8 cellular contexts compared by ENCODE assay signal in the genomic region with DNA sequence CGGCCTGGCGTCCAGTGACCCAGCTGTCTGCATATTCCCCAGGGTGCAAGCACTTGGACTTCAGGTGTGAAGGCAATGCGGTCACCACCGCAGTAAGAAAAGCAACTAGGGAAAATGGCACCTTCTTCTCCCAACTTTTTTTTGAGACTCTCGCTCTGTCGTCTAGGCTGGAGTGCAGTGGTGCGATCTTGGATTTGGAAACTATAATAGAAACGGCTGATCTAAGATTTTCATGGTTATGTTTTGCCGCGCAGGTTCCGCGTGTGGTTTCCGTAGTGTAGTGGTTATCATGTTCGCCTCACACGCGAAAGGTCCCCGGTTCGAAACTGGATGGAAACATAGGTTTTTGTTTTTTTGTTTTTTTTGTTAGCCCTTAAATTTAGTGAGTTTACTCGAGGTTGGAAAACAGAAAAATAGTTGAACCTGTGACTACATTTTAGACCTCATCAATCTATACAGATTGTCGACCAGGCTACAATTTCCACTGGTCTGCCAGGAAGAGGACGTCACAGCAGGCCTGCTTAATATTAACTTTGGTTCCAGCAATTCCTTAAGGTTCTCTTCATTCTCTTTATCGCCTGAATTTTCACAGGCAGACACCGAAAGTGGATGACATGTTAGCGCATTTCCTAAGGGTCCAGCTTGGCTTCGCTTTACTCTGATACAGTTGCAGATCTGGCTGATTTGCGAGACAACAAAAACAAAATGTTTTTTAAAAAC.
DNase-seq lines count a peak whose midpoint lies in the region; ATAC-seq and TF ChIP-seq lines count a peak whose summit lies in the region.
"Not testable (repeated sequence)": the region's sequence is repeated elsewhere in the genome, so short reads cannot be mapped to it uniquely, and the experiment has no call there.

No MANE protein-coding gene starts in this region.

- H3K9me3 ChIP-seq in MG63; esophagus muscularis mucosa; skeletal muscle satellite cell (replicated peaks; ENCODE audit: low read length): not testable (repeated sequence)

- H3K9ac ChIP-seq in skeletal muscle satellite cell (ENCODE audit: low read depth, low read length): not testable (repeated sequence)

- H2AFZ ChIP-seq in ACC112 (ENCODE audit: low read length, unreplicated experiment): not testable (repeated sequence)

- ATAC-seq in GM18907 (IDR thresholded peaks at IDR 0.05; ENCODE audit: unreplicated experiment) (peak; percentile 63), SK-N-SH treated with all-trans-retinoic acid at 6 μM for 48 hours (peak; percentile 52)

- not testable (repeated sequence) for H3K79me2 ChIP-seq in ACC112 (ENCODE audit: control insufficient read depth, insufficient read depth, low read length, unreplicated experiment)

- not testable (repeated sequence) for H3K27ac ChIP-seq in ACC112 (ENCODE audit: low read depth, low read length); esophagus muscularis mucosa (replicated peaks in 1 of 4)

- not testable (repeated sequence) for H3K36me3 ChIP-seq in ACC112 (ENCODE audit: insufficient read depth, low read length); MG63; esophagus muscularis mucosa; skeletal muscle satellite cell (ENCODE audit: insufficient read depth, low read length)

- DNase-seq in MG63 (peak; percentile 7), esophagus muscularis mucosa (ENCODE audit: extremely low spot score) (peak; percentile 87), left kidney (ENCODE audit: low read depth, low spot score) (peak; percentile 85)
- DNase-seq in activated effector memory CD4-positive, alpha-beta T cell treated with anti-CD3 and anti-CD28 coated beads, Interleukin-2, amount 50 U/mL, for 16 hours: peak; percentile 72

- H3K4me2 ChIP-seq in skeletal muscle satellite cell (ENCODE audit: low read length): peak overlapping the region; percentile 67

- not testable (repeated sequence) for H3K27me3 ChIP-seq in ACC112 (ENCODE audit: insufficient read depth, low read length); MG63; esophagus muscularis mucosa; skeletal muscle satellite cell (ENCODE audit: control insufficient read depth, insufficient read depth, low read length)

- H3K4me3 ChIP-seq in ACC112 (ENCODE audit: low read depth, low read length) (peak overlapping the region; percentile 60), esophagus muscularis mucosa (peak overlapping the region; percentile 20 to 41 (median 32)), skeletal muscle satellite cell (ENCODE audit: low read length) (peak overlapping the region; percentile 52)
- H3K4me3 ChIP-seq in MG63: not testable (repeated sequence)

- not testable (repeated sequence) for TF ChIP-seq CTCF in esophagus muscularis mucosa (IDR thresholded peaks at IDR 0.05)

- H3K4me1 ChIP-seq in ACC112 (ENCODE audit: control insufficient read depth, insufficient read depth, low read length, unreplicated experiment); esophagus muscularis mucosa; skeletal muscle satellite cell (ENCODE audit: control insufficient read depth, insufficient read depth, low read length): not testable (repeated sequence)

- intact Hi-C loops in esophagus muscularis mucosa (cut with DNase I): not testable (repeated sequence)

- not testable (repeated sequence) for TF ChIP-seq EP300 in esophagus muscularis mucosa (IDR thresholded peaks at IDR 0.05)

- 8% methylated on average over 15 of the region's 26 CpGs for WGBS in esophagus muscularis mucosa

- TF ChIP-seq POLR2A in esophagus muscularis mucosa (IDR thresholded peaks at IDR 0.05; ENCODE audit: low read depth): not testable (repeated sequence)

Comparison
In these comparisons a context has a peak if more than half of its experiments do, and no peak if none do; other contexts are left out.
1. DNase-seq: peak in every context shown above with its lines; median percentile 87 in esophagus muscularis mucosa; 85 in left kidney; 72 in activated effector memory CD4-positive, alpha-beta T cell treated with anti-CD3 and anti-CD28 coated beads, Interleukin-2, amount 50 U/mL, for 16 hours; 7 in MG63.